Comparison of ENCODE assay signal across 8 cellular contexts in the genomic region with DNA sequence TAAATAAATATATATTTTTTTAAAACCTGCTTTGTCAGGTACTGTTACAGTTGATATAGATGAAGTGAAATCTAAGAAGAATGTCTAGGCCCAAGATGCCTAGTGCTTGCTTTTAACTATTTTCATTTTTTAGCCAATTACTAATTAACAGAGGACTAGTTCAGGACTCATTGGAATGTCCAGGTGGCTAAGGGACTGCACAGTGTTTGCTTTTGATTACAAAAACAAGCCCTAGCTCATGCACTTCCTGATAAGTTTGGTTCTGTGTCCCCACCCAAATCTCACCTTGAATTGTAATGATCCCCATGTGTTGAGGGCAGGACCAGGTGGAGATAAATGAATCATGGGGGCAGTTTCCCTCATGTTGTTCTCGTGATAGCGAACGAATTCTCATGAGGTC.
"Had no signal": no experiment of that assay in that cellular context is flagged by ENCODE, and none has a peak within 500 bp of the region (broad histone marks: within the 10 kb centered on the region; RNA-seq: fewer than 3 reads in every experiment).

No MANE protein-coding gene starts in this region.

- DNase-seq: GDM1, GF-D8 had no signal

- ATAC-seq: GM12878 had no signal

- FAIRE-seq: G401.6, GM12878, GM12891, GM12892, GM18507, GM19239 had no signal

- H3K4me3 ChIP-seq: GM12878 had no signal
